Comparison of ENCODE assay signal across 2 cellular contexts in the genomic region with DNA sequence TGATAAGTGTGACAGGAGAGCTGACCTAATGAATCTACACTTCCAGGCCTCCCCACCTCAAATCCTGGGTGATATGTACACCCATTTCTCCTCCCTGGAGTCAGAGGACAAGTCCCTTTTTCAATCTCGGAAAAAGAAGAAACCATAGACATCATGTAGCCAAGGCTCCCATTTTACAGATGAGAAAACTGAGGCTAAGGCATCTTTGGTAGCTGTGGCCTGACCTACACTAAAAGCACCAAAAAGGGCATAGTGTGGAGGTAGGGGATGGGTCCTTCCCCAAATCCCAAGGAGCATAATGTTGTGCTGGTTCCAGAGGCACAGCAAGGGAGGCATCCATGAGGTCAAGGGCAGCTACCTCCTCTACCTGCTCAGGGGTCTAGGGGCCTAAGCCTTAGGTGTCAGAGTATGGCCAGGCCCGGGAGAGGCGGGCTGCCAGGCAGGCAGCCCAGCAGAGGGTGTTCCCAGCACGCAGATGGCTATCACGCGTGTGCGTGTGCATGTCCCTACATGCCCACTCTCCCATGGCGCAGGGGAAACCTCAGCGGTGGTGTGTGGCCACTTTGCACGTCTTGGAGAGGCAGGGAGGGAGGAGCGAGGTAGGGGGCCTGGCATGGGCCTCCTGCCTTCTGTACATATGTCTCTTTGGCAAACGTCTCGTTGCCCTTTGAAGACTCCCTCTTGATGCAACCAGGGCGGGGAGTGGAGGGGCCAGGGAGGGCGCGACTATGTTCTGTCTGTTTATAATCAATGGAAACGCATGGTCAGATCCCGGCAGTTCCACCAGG.
TF ChIP-seq lines count a peak whose summit lies in the region.

No MANE protein-coding gene starts in this region.

TF ChIP-seq in A549, 52 proteins besides CTCF, POLR2A, EP300 and RAD21:
- TF ChIP-seq, protein P1, sequence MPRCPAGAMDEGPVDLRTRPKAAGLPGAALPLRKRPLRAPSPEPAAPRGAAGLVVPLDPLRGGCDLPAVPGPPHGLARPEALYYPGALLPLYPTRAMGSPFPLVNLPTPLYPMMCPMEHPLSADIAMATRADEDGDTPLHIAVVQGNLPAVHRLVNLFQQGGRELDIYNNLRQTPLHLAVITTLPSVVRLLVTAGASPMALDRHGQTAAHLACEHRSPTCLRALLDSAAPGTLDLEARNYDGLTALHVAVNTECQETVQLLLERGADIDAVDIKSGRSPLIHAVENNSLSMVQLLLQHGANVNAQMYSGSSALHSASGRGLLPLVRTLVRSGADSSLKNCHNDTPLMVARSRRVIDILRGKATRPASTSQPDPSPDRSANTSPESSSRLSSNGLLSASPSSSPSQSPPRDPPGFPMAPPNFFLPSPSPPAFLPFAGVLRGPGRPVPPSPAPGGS (IDR thresholded peaks at IDR 0.05): no peak
- TF ChIP-seq FOSB (CRISPR knock-in tag; IDR thresholded peaks at IDR 0.05) (no peak), HOXB13 (CRISPR knock-in tag; IDR thresholded peaks at IDR 0.05; ENCODE audit: low read depth) (no peak), RCOR1 (IDR thresholded peaks at IDR 0.05; ENCODE audit: low read depth, low read length) (0 out of 2 replicates have a peak, but pooled peaks have one; percentile 50), NFE2L2 (conservative IDR thresholded peaks at IDR 0.05; ENCODE audit: low read length) (no peak), RARB (CRISPR knock-in tag; IDR thresholded peaks at IDR 0.05) (no peak), BHLHE40 (IDR thresholded peaks at IDR 0.05; ENCODE audit: low read depth, low read length) (no peak), PHF8 (IDR thresholded peaks at IDR 0.05; ENCODE audit: borderline replicate concordance, low read depth) (no peak)
- TF ChIP-seq, protein P2, sequence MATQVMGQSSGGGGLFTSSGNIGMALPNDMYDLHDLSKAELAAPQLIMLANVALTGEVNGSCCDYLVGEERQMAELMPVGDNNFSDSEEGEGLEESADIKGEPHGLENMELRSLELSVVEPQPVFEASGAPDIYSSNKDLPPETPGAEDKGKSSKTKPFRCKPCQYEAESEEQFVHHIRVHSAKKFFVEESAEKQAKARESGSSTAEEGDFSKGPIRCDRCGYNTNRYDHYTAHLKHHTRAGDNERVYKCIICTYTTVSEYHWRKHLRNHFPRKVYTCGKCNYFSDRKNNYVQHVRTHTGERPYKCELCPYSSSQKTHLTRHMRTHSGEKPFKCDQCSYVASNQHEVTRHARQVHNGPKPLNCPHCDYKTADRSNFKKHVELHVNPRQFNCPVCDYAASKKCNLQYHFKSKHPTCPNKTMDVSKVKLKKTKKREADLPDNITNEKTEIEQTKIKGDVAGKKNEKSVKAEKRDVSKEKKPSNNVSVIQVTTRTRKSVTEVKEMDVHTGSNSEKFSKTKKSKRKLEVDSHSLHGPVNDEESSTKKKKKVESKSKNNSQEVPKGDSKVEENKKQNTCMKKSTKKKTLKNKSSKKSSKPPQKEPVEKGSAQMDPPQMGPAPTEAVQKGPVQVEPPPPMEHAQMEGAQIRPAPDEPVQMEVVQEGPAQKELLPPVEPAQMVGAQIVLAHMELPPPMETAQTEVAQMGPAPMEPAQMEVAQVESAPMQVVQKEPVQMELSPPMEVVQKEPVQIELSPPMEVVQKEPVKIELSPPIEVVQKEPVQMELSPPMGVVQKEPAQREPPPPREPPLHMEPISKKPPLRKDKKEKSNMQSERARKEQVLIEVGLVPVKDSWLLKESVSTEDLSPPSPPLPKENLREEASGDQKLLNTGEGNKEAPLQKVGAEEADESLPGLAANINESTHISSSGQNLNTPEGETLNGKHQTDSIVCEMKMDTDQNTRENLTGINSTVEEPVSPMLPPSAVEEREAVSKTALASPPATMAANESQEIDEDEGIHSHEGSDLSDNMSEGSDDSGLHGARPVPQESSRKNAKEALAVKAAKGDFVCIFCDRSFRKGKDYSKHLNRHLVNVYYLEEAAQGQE (IDR thresholded peaks at IDR 0.05): no peak
TF ChIP-seq in A549: peak in this region for 1.

TF ChIP-seq in GM12878, 131 proteins besides CTCF, POLR2A, EP300 and RAD21:
- TF ChIP-seq SP1 (IDR thresholded peaks at IDR 0.05; ENCODE audit: low read depth, low read length) (no peak), MTA3 (IDR thresholded peaks at IDR 0.05; ENCODE audit: borderline replicate concordance, low read length) (no peak), SIN3A (IDR thresholded peaks at IDR 0.05; ENCODE audit: low read depth, low read length) (no peak), RCOR1 (conservative IDR thresholded peaks at IDR 0.05; ENCODE audit: low read depth, low read length) (no peak), RFX5 (IDR thresholded peaks at IDR 0.05; ENCODE audit: low read depth, low read length) (no peak), CHD1 (IDR thresholded peaks at IDR 0.05; ENCODE audit: low read depth, low read length) (no peak), NRF1 (conservative IDR thresholded peaks at IDR 0.05; ENCODE audit: low read depth, low read length) (no peak), NR2C2 (IDR thresholded peaks at IDR 0.05; ENCODE audit: borderline replicate concordance, control insufficient read depth, insufficient read length, low read depth) (no peak), RAD51 (IDR thresholded peaks at IDR 0.05) (no peak), ZBED1 (IDR thresholded peaks at IDR 0.05; ENCODE audit: borderline replicate concordance) (no peak), JUNB (IDR thresholded peaks at IDR 0.05) (no peak), IKZF1 (conservative IDR thresholded peaks at IDR 0.05) (0 out of 2 replicates have a peak, but pooled peaks have one; percentile 17), SPI1 (IDR thresholded peaks at IDR 0.05; ENCODE audit: borderline replicate concordance, insufficient read depth, low read depth, low read length) (no peak), PML (IDR thresholded peaks at IDR 0.05; ENCODE audit: low read length) (no peak), KDM1A (IDR thresholded peaks at IDR 0.05; ENCODE audit: borderline replicate concordance) (no peak), BHLHE40 (IDR thresholded peaks at IDR 0.05; ENCODE audit: borderline replicate concordance in 1 of 2, low read depth in 2 of 2, low read length in 1 of 2) (peak in 1 of 2 experiments; percentile 55; a peak in 2 of 4 replicates), SMARCA5 (IDR thresholded peaks at IDR 0.05) (no peak), ZNF622 (IDR thresholded peaks at IDR 0.05) (no peak)
- TF ChIP-seq, protein P3, sequence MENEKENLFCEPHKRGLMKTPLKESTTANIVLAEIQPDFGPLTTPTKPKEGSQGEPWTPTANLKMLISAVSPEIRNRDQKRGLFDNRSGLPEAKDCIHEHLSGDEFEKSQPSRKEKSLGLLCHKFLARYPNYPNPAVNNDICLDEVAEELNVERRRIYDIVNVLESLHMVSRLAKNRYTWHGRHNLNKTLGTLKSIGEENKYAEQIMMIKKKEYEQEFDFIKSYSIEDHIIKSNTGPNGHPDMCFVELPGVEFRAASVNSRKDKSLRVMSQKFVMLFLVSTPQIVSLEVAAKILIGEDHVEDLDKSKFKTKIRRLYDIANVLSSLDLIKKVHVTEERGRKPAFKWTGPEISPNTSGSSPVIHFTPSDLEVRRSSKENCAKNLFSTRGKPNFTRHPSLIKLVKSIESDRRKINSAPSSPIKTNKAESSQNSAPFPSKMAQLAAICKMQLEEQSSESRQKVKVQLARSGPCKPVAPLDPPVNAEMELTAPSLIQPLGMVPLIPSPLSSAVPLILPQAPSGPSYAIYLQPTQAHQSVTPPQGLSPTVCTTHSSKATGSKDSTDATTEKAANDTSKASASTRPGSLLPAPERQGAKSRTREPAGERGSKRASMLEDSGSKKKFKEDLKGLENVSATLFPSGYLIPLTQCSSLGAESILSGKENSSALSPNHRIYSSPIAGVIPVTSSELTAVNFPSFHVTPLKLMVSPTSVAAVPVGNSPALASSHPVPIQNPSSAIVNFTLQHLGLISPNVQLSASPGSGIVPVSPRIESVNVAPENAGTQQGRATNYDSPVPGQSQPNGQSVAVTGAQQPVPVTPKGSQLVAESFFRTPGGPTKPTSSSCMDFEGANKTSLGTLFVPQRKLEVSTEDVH (IDR thresholded peaks at IDR 0.05; ENCODE audit: low read depth, partially characterized antibody): no peak
- TF ChIP-seq, protein P4, sequence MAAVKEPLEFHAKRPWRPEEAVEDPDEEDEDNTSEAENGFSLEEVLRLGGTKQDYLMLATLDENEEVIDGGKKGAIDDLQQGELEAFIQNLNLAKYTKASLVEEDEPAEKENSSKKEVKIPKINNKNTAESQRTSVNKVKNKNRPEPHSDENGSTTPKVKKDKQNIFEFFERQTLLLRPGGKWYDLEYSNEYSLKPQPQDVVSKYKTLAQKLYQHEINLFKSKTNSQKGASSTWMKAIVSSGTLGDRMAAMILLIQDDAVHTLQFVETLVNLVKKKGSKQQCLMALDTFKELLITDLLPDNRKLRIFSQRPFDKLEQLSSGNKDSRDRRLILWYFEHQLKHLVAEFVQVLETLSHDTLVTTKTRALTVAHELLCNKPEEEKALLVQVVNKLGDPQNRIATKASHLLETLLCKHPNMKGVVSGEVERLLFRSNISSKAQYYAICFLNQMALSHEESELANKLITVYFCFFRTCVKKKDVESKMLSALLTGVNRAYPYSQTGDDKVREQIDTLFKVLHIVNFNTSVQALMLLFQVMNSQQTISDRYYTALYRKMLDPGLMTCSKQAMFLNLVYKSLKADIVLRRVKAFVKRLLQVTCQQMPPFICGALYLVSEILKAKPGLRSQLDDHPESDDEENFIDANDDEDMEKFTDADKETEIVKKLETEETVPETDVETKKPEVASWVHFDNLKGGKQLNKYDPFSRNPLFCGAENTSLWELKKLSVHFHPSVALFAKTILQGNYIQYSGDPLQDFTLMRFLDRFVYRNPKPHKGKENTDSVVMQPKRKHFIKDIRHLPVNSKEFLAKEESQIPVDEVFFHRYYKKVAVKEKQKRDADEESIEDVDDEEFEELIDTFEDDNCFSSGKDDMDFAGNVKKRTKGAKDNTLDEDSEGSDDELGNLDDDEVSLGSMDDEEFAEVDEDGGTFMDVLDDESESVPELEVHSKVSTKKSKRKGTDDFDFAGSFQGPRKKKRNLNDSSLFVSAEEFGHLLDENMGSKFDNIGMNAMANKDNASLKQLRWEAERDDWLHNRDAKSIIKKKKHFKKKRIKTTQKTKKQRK (IDR thresholded peaks at IDR 0.05; ENCODE audit: low read depth, low read length): no peak
- TF ChIP-seq, protein P5, sequence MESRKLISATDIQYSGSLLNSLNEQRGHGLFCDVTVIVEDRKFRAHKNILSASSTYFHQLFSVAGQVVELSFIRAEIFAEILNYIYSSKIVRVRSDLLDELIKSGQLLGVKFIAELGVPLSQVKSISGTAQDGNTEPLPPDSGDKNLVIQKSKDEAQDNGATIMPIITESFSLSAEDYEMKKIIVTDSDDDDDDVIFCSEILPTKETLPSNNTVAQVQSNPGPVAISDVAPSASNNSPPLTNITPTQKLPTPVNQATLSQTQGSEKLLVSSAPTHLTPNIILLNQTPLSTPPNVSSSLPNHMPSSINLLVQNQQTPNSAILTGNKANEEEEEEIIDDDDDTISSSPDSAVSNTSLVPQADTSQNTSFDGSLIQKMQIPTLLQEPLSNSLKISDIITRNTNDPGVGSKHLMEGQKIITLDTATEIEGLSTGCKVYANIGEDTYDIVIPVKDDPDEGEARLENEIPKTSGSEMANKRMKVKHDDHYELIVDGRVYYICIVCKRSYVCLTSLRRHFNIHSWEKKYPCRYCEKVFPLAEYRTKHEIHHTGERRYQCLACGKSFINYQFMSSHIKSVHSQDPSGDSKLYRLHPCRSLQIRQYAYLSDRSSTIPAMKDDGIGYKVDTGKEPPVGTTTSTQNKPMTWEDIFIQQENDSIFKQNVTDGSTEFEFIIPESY (IDR thresholded peaks at IDR 0.05): 0 out of 2 replicates have a peak, but pooled peaks have one; percentile 35
TF ChIP-seq in GM12878: peak in this region for 3.
